Comparison of ENCODE assay signal across 1 cellular context in the genomic region with DNA sequence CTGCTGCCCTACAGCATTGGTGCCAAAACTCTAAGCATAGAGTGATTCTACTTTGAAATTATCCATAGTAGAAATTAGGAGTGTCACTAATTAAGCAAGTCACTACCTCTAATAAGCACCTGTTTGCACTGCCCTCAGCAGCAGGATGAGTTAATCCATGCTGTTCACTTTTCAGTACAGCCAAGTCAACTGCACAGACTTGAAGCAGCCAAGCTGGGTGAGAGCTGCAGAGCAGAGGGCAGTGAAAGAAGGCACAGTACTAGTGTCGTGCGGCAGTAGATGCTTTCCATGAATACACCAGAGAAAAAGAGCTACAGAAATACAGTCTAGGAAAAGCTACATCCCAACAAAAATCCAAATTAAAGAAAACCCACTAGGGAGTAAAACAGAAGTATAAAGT.
TF ChIP-seq lines count a peak whose summit lies in the region.

No MANE protein-coding gene starts in this region.

TF ChIP-seq in neural cell, 6 proteins besides CTCF, POLR2A, EP300 and RAD21 (continued from another document):
- TF ChIP-seq, protein P1, sequence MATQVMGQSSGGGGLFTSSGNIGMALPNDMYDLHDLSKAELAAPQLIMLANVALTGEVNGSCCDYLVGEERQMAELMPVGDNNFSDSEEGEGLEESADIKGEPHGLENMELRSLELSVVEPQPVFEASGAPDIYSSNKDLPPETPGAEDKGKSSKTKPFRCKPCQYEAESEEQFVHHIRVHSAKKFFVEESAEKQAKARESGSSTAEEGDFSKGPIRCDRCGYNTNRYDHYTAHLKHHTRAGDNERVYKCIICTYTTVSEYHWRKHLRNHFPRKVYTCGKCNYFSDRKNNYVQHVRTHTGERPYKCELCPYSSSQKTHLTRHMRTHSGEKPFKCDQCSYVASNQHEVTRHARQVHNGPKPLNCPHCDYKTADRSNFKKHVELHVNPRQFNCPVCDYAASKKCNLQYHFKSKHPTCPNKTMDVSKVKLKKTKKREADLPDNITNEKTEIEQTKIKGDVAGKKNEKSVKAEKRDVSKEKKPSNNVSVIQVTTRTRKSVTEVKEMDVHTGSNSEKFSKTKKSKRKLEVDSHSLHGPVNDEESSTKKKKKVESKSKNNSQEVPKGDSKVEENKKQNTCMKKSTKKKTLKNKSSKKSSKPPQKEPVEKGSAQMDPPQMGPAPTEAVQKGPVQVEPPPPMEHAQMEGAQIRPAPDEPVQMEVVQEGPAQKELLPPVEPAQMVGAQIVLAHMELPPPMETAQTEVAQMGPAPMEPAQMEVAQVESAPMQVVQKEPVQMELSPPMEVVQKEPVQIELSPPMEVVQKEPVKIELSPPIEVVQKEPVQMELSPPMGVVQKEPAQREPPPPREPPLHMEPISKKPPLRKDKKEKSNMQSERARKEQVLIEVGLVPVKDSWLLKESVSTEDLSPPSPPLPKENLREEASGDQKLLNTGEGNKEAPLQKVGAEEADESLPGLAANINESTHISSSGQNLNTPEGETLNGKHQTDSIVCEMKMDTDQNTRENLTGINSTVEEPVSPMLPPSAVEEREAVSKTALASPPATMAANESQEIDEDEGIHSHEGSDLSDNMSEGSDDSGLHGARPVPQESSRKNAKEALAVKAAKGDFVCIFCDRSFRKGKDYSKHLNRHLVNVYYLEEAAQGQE (IDR thresholded peaks at IDR 0.05; ENCODE audit: borderline replicate concordance): no peak
- peak; percentile 4 for TF ChIP-seq POLR2AphosphoS5 (IDR thresholded peaks at IDR 0.05)
